26 cellular contexts compared by ENCODE assay signal in the genomic region with DNA sequence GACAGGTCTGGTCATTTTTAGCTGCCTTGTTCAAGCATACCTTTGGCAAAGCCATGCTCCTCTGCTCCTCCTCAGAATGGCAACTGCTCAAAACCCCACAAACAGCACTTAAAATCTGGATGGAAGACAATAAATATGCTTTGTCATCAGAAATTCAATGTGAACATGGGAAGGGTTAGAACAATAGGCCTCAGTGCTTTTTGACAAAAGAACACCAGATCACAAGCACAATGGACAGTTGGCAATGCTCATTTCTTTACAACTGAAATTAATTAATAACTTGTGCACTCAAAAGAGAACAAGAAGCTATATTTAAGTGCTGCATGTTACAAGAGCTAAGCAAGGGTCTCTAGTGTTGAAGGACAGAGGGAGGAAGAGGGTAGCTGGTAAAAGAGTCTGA.
"Had no signal": no experiment of that assay in that cellular context is flagged by ENCODE, and none has a peak within 500 bp of the region (broad histone marks: within the 10 kb centered on the region; RNA-seq: fewer than 3 reads in every experiment).

No MANE protein-coding gene starts in this region.

- H3K36me3 ChIP-seq: colonic mucosa, gastroesophageal sphincter, heart right ventricle, left lung, lower lobe of right lung, neutrophil, stomach, transverse colon had no signal

- ATAC-seq: activated CD4-positive, alpha-beta T cell treated with anti-CD3 and anti-CD28 coated beads for 36 hours; activated CD8-positive, alpha-beta memory T cell treated with anti-CD3 and anti-CD28 coated beads, Interleukin-2, amount 10 ng/mL, durations not matched to agents 7 days and 5 days; activated CD8-positive, alpha-beta T cell treated with anti-CD3 and anti-CD28 coated beads, Interleukin-2, amount 10 ng/mL, durations not matched to agents 7 days and 5 days; activated naive CD4-positive, alpha-beta T cell treated with anti-CD3 and anti-CD28 coated beads, Interleukin-2, amount 50 U/mL, for 72 hours; activated T-cell treated with anti-CD3 and anti-CD28 coated beads, Interleukin-2, amount 50 U/mL, for 72 hours; gastroesophageal sphincter; heart right ventricle; left lung; lower lobe of right lung; mucosa of descending colon; stimulated activated naive B cell treated with anti-CD40 and anti-IgM and Interleukin-4, amounts not matched to agents 10 μg/mL and 1 μg/mL and 100 μg/mL, for 72 hours had no signal

- H3K27me3 ChIP-seq: colonic mucosa, gastroesophageal sphincter, heart right ventricle, left lung, neutrophil, stomach, testis, transverse colon had no signal

- DNase-seq: activated CD4-positive, alpha-beta T cell treated with anti-CD3 and anti-CD28 coated beads for 36 hours; activated CD4-positive, CD25-positive, alpha-beta regulatory T cell; activated CD8-positive, alpha-beta memory T cell treated with anti-CD3 and anti-CD28 coated beads, Interleukin-2, amount 10 ng/mL, durations not matched to agents 7 days and 5 days; activated CD8-positive, alpha-beta T cell treated with anti-CD3 and anti-CD28 coated beads, Interleukin-2, amount 10 ng/mL, durations not matched to agents 7 days and 5 days; activated naive CD4-positive, alpha-beta T cell; activated T-cell treated with anti-CD3 and anti-CD28 coated beads for 4 hours; activated T-cell treated with anti-CD3 and anti-CD28 coated beads, Interleukin-2, amount 50 U/mL, for 72 hours; colonic mucosa; effector memory CD4-positive, alpha-beta T cell; erythroblast; heart right ventricle; kidney glomerular epithelial cell; left lung; lower lobe of right lung; mesendoderm; mucosa of descending colon; stimulated activated CD4-positive, alpha-beta T cell treated with anti-CD3 and anti-CD28 coated beads, Interleukin-15, amount 100 ng/mL, for 24 hours; stimulated activated CD4-positive, alpha-beta T cell treated with anti-CD3 and anti-CD28 coated beads, Interleukin-2, amount 100 ng/mL, for 24 hours; stimulated activated naive B cell treated with anti-CD40 and anti-IgM and Interleukin-4, amounts not matched to agents 10 μg/mL and 1 μg/mL and 100 μg/mL, for 72 hours; stomach; testis; transverse colon had no signal

- H3K4me1 ChIP-seq: colonic mucosa, gastroesophageal sphincter, heart right ventricle, left lung, lower lobe of right lung, stomach, testis, transverse colon had no signal

- H3K4me3 ChIP-seq: colonic mucosa, gastroesophageal sphincter, heart right ventricle, left lung, lower lobe of right lung, mucosa of descending colon, stomach, testis, transverse colon had no signal

- H3K9me3 ChIP-seq: colonic mucosa, lower lobe of right lung, mucosa of descending colon, neutrophil, testis, transverse colon had no signal

- FAIRE-seq: bronchial epithelial cell had no signal

- H3K27ac ChIP-seq: colonic mucosa, gastroesophageal sphincter, heart right ventricle, left lung, lower lobe of right lung, neutrophil, stomach, testis, transverse colon had no signal
